In the genomic region with DNA sequence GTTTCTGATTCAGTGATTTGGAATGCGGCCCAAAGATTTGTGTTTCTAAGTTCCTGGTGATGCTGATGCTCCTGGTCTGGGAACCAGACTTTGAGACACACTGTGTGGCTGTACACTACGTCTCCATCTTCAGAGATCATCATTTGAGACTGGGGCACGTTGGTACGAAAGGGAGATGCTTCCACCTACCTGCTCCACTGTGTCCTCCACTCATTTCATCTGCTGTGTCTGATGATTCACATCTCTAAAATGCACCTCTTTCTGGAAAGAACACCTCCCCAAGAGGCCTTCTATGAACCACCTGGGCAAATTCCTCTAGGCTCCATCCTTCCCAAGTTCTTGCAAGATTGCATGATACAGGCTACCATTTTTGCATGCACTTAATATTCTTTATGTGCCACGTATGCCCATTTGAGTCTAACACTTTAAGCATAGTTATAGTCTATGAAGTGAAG, we compare ENCODE assay signal across 20 cellular contexts.
"Had no signal": no experiment of that assay in that cellular context is flagged by ENCODE, and none has a peak within 500 bp of the region (broad histone marks: within the 10 kb centered on the region; RNA-seq: fewer than 3 reads in every experiment).

No MANE protein-coding gene starts in this region.

- H3K9me3 ChIP-seq: ascending aorta had no signal

- H3K27me3 ChIP-seq: ascending aorta had no signal

- H3K36me3 ChIP-seq: ascending aorta had no signal

- ATAC-seq: activated naive CD4-positive, alpha-beta T cell treated with anti-CD3 and anti-CD28 coated beads, Interleukin-2, amount 50 U/mL, for 72 hours; activated naive CD8-positive, alpha-beta T cell treated with anti-CD3 and anti-CD28 coated beads, Interleukin-2, amount 50 U/mL, for 24 hours; activated T-cell treated with anti-CD3 and anti-CD28 coated beads, Interleukin-2, amount 50 U/mL, for 4 hours; Right ventricle myocardium inferior had no signal

- DNase-seq: activated CD4-positive, alpha-beta memory T cell treated with anti-CD3 and anti-CD28 coated beads for 36 hours; activated CD4-positive, alpha-beta T cell treated with anti-CD3 and anti-CD28 coated beads, Interleukin-2, amount 10 ng/mL, durations not matched to agents 7 days and 5 days; activated CD4-positive, CD25-positive, alpha-beta regulatory T cell; activated CD8-positive, alpha-beta memory T cell treated with anti-CD3 and anti-CD28 coated beads for 24 hours; activated effector memory CD4-positive, alpha-beta T cell treated with anti-CD3 and anti-CD28 coated beads, Interleukin-2, amount 50 U/mL, for 16 hours; activated naive CD4-positive, alpha-beta T cell treated with Interleukin-2 at 50 U/mL for 16 hours; activated naive CD8-positive, alpha-beta T cell treated with anti-CD3 and anti-CD28 coated beads, Interleukin-2, amount 50 U/mL, for 24 hours; activated T-cell treated with anti-CD3 and anti-CD28 coated beads, Interleukin-2, amount 50 U/mL, for 4 hours; amniotic stem cell; NCI-H1417 treated with DMSO at 0.1 percent for 48 hours; NCI-H2029; NCI-H2107; NCI-H226; NCI-H526 treated with DMSO at 0.1 percent for 48 hours; T-helper 1 cell had no signal

- H3K4me3 ChIP-seq: ascending aorta, SK-N-MC had no signal

- H3K4me1 ChIP-seq: ascending aorta had no signal

- H3K27ac ChIP-seq: ascending aorta, SK-N-MC, VCaP had no signal
